In genomic region chr17:76556759-76557367, GRCh38 we compare ENCODE assay signal across 8 cellular contexts. TPM values are rescaled to one million over a fixed set of nuclear protein-coding genes. Genes with fewer than 3 reads are reported as not detected.
A peak's percentile ranks its signal among the peaks of the same experiment; 100 is the strongest.
DNase-seq lines count a peak whose midpoint lies in the region; ATAC-seq, FAIRE-seq and TF ChIP-seq lines count a peak whose summit lies in the region.

No MANE protein-coding gene starts in this region.

- no peak overlapping the region for H2BK120ac ChIP-seq in H9 (ENCODE audit: low read depth, low read length, poor library complexity, severe bottlenecking)

- H3K4me1 ChIP-seq in H9 (ENCODE audit: insufficient read depth, low read length) (no peaks in the 10 kb centered on the region), OCI-LY1 (ENCODE audit: insufficient read depth, low read length, severe bottlenecking) (peaks cover 35% of the 10 kb centered on the region), GM12878 (ENCODE audit: control insufficient read depth, insufficient read depth, low read length) (peaks cover 9% of the 10 kb centered on the region), kidney (ENCODE audit: control insufficient read depth in 1 of 2, insufficient read depth in 1 of 2, low read depth in 1 of 2, low read length in 2 of 2) (peaks cover 19 to 23% of the 10 kb centered on the region in 2 donors)

- peak; percentile 41 for DNase-seq in Daoy (ENCODE audit: low read depth)
- peak; percentile 35 for DNase-seq in H9
- no peak for DNase-seq in GM12878 (ENCODE audit: low read depth, low spot score)
- DNase-seq in kidney, result no peak
- no peak for DNase-seq in NCI-H82 (lab: John Stamatoyannopoulos, UW)

- H3K36me3 ChIP-seq in OCI-LY1 (ENCODE audit: insufficient read depth, low read length) (peaks cover 36% of the 10 kb centered on the region), GM12878 (ENCODE audit: control insufficient read depth in 2 of 2, insufficient read depth in 2 of 2, low read length in 1 of 2) (peaks cover 0 to 8% of the 10 kb centered on the region in 2 experiments; a peak in 2 of 4 replicates), kidney (ENCODE audit: control insufficient read depth in 1 of 2, insufficient read depth in 2 of 2, low read length in 2 of 2) (peaks cover 2 to 12% of the 10 kb centered on the region in 2 donors)

- H3K9me2 ChIP-seq in OCI-LY1 (ENCODE audit: low read depth, low read length), result no peaks in the 10 kb centered on the region

- H4K91ac ChIP-seq in H9 (ENCODE audit: insufficient read length, low read depth, low read length), result no peak overlapping the region

- CTCF ChIA-PET in GM12878 (lab: Yijun Ruan, JAX), result interaction anchor here (0.7 to 7.9 kb wide), 11 partner anchors 10 to 124 kb away, joined by 3 to 146 read pairs (median 17); partner anchors contain the start of gene AANAT

- POLR2A ChIA-PET in GM12878 (lab: Charles Lee), result interaction anchor here (0.5 to 2.9 kb wide), 6 partner anchors 8 to 204 kb away, joined by 3 to 13 read pairs (median 3); no protein-coding TSS in a partner anchor

- peaks cover 6% of the 10 kb centered on the region for H3K23me2 ChIP-seq in H9 (ENCODE audit: insufficient read length, low read depth, low read length, poor library complexity, severe bottlenecking)

- H2AK5ac ChIP-seq in H9 (ENCODE audit: insufficient read length, low read length), result no peak overlapping the region

- peak overlapping the region; percentile 91 for H3K4me3 ChIP-seq in OCI-LY1 (ENCODE audit: low read depth, low read length, poor library complexity, severe bottlenecking)
- peak overlapping the region; percentile 74 for H3K4me3 ChIP-seq in GM12878
- H3K4me3 ChIP-seq in kidney (ENCODE audit: low read length in 2 of 2), result peak overlapping the region; percentile 83 to 95

- peak overlapping the region; percentile 30; the same call in 1 of the 2 replicates for H3K14ac ChIP-seq in H9 (ENCODE audit: insufficient read depth, low read length)

- no peak overlapping the region for H2BK12ac ChIP-seq in H9 (ENCODE audit: insufficient read length, low read depth, low read length)

- H3K79me2 ChIP-seq in H9 (ENCODE audit: insufficient read depth, low read length) (peaks cover 33% of the 10 kb centered on the region), OCI-LY1 (ENCODE audit: insufficient read depth, low read length) (peaks cover 33% of the 10 kb centered on the region), GM12878 (ENCODE audit: control insufficient read depth, insufficient read depth, low read length) (peaks cover 54% of the 10 kb centered on the region)

- intact Hi-C loops in GM12878 (cut with micrococcal nuclease; ENCODE audit: unreplicated experiment) (no loop called here), kidney (cut with DNase I) (no loop called here)

- in situ Hi-C loops in GM12878 (cut with MboI), result no loop called here

- H3K4me1 Mint-ChIP-seq in H9, result peaks cover 28 to 43% of the 10 kb centered on the region in 2 experiments
- H3K4me1 Mint-ChIP-seq in stimulated activated naive CD8-positive, alpha-beta T cell treated with anti-CD3 and anti-CD28 coated beads, Interleukin-15, Interleukin-2, amounts not matched to agents 100 ng/mL and 50 ng/mL, for 24 hours (ENCODE audit: low read depth), result peaks cover 51% of the 10 kb centered on the region

- H4K20me1 ChIP-seq in H9 (ENCODE audit: control insufficient read depth, insufficient read depth, insufficient read length), result no peaks in the 10 kb centered on the region
- no peaks in the 10 kb centered on the region for H4K20me1 ChIP-seq in OCI-LY1 (ENCODE audit: insufficient read depth, low read length)
- peaks cover under 1% of the 10 kb centered on the region; the same call in 1 of the 2 replicates for H4K20me1 ChIP-seq in GM12878 (ENCODE audit: control insufficient read depth, insufficient read depth)

- TF ChIP-seq EP300 in GM12878 (IDR thresholded peaks at IDR 0.05; ENCODE audit: borderline replicate concordance in 1 of 2, control insufficient read depth in 1 of 2, low read depth in 2 of 2, low read length in 2 of 2), result no peak

- no peak for TF ChIP-seq RAD21 in GM12878 (IDR thresholded peaks at IDR 0.05; ENCODE audit: insufficient read depth, low read depth, low read length)

- H3F3A ChIP-seq in OCI-LY1 (ENCODE audit: insufficient read depth, low read length), result no peaks in the 10 kb centered on the region

- no peaks in the 10 kb centered on the region; a peak in 1 of 5 replicates for H3K9me3 Mint-ChIP-seq in H9
- no peaks in the 10 kb centered on the region for H3K9me3 Mint-ChIP-seq in stimulated activated naive CD8-positive, alpha-beta T cell treated with anti-CD3 and anti-CD28 coated beads, Interleukin-15, Interleukin-2, amounts not matched to agents 100 ng/mL and 50 ng/mL, for 24 hours

- H3K9ac ChIP-seq in H9 (ENCODE audit: extremely low read depth, insufficient read length, low read length) (peak overlapping the region; percentile 33), OCI-LY1 (ENCODE audit: low read length) (peak overlapping the region; percentile 97), GM12878 (ENCODE audit: control insufficient read depth, insufficient read depth, low read length) (peak overlapping the region; percentile 99), kidney (ENCODE audit: low read length in 2 of 2) (peak overlapping the region; percentile 72 to 97)

- H4K5ac ChIP-seq in H9 (ENCODE audit: insufficient read length, low read depth, low read length), result no peak overlapping the region

- H3K18ac ChIP-seq in H9 (ENCODE audit: insufficient read length, low read depth, low read length), result no peak overlapping the region

- H3K4ac ChIP-seq in H9 (ENCODE audit: low read depth, low read length), result no peak overlapping the region

- SMC1A ChIA-PET in GM12878 (lab: Charles Lee; ENCODE audit: uncharacterized antibody, unreplicated experiment), result interaction anchor here (0.7 to 7.2 kb wide), 11 partner anchors 8 to 203 kb away, joined by 3 to 87 read pairs (median 4); partner anchors contain the start of gene PRPSAP1

- H4K8ac ChIP-seq in H9 (replicated peaks; ENCODE audit: insufficient read length, low read depth, low read length), result no peak overlapping the region

- FAIRE-seq in GM12878 (lab: Jason Lieb, UNC) (no peak), kidney (lab: Jason Lieb, UNC) (no peak)

- ATAC-seq in GM12878 (peak; percentile 8), HG02623 (IDR thresholded peaks at IDR 0.05; ENCODE audit: unreplicated experiment) (no peak)

- TF ChIP-seq CTCF in H9 (conservative IDR thresholded peaks at IDR 0.05), result no peak
- no peak for TF ChIP-seq CTCF in OCI-LY1 (IDR thresholded peaks at IDR 0.05; ENCODE audit: low read length)
- TF ChIP-seq CTCF in GM12878 (IDR thresholded peaks at IDR 0.05 in 2 of 3, conservative IDR thresholded peaks at IDR 0.05 in 1 of 3; ENCODE audit: control insufficient read depth in 2 of 3, extremely low read depth in 1 of 3, insufficient read depth in 1 of 3, low read depth in 3 of 3, low read length in 3 of 3), result no peak
- TF ChIP-seq CTCF in kidney (IDR thresholded peaks at IDR 0.05; ENCODE audit: borderline replicate concordance, extremely low read depth, insufficient read depth), result no peak

- no peak for TF ChIP-seq POLR2A in GM12878 (IDR thresholded peaks at IDR 0.05; ENCODE audit: low read depth, low read length)

- no peak overlapping the region for H2BK15ac ChIP-seq in H9 (ENCODE audit: low read depth, low read length)

- no peaks in the 10 kb centered on the region for H3K9me3 ChIP-seq in H9 (ENCODE audit: control insufficient read depth, low read depth, low read length)
- H3K9me3 ChIP-seq in OCI-LY1 (ENCODE audit: low read length), result no peaks in the 10 kb centered on the region
- no peaks in the 10 kb centered on the region for H3K9me3 ChIP-seq in GM12878 (replicated peaks; ENCODE audit: control insufficient read depth, insufficient read depth, low read length)
- H3K9me3 ChIP-seq in kidney (ENCODE audit: control insufficient read depth in 1 of 2, low read length in 2 of 2), result no peaks in the 10 kb centered on the region

- no peaks in the 10 kb centered on the region; the same call in 1 of the 2 replicates for H3K27me3 Mint-ChIP-seq in H9 (ENCODE audit: low read depth)
- no peaks in the 10 kb centered on the region for H3K27me3 Mint-ChIP-seq in stimulated activated naive CD8-positive, alpha-beta T cell treated with anti-CD3 and anti-CD28 coated beads, Interleukin-15, Interleukin-2, amounts not matched to agents 100 ng/mL and 50 ng/mL, for 24 hours

- no peak overlapping the region for H3K27ac ChIP-seq in H9 (ENCODE audit: insufficient read length, low read depth, low read length)
- peak overlapping the region; percentile 55 for H3K27ac ChIP-seq in OCI-LY1 (ENCODE audit: low read depth, low read length, poor library complexity, severe bottlenecking)
- H3K27ac ChIP-seq in GM12878 (ENCODE audit: control insufficient read depth, insufficient read depth), result peak overlapping the region; percentile 95
- H3K27ac ChIP-seq in kidney (ENCODE audit: low read depth in 2 of 2, low read length in 2 of 2), result peak overlapping the region; percentile 80 to 96

- TSS peak; percentile 68 for BruUV-seq in GM12878 (replicated peaks; lab: Mats Ljungman, UMichigan)

- H3K4me2 ChIP-seq in H9 (ENCODE audit: insufficient read depth, insufficient read length, low read length) (peak overlapping the region; percentile 95), OCI-LY1 (ENCODE audit: low read length) (peak overlapping the region; percentile 87), GM12878 (ENCODE audit: control insufficient read depth, insufficient read depth) (peak overlapping the region; percentile 77)

- peaks cover 2% of the 10 kb centered on the region for H3K79me1 ChIP-seq in H9 (ENCODE audit: insufficient read depth, low read depth, low read length, poor library complexity, severe bottlenecking)

- no peak overlapping the region for H3K56ac ChIP-seq in H9 (ENCODE audit: insufficient read length, low read depth, low read length)

- no peak overlapping the region for H2BK5ac ChIP-seq in H9 (ENCODE audit: insufficient read length, low read length)

- no peak overlapping the region for H2BK20ac ChIP-seq in H9 (ENCODE audit: low read depth, low read length, poor library complexity, severe bottlenecking)

- WGBS in H9 (ENCODE audit: extremely low coverage, insufficient read length, low lambda C conversion rate), result no CpG with 5 or more reads among the region's 31 CpGs
- WGBS in GM12878 (ENCODE audit: insufficient coverage, insufficient replicate concordance, low lambda C conversion rate, missing lambda C conversion rate), result 6% methylated on average over 31 of the region's 31 CpGs

- peak overlapping the region in 2 of 3 experiments; percentile 90 to 98; a peak in 4 of 7 replicates for H3K27ac Mint-ChIP-seq in H9
- peak overlapping the region; percentile 100 for H3K27ac Mint-ChIP-seq in stimulated activated naive CD8-positive, alpha-beta T cell treated with anti-CD3 and anti-CD28 coated beads, Interleukin-15, Interleukin-2, amounts not matched to agents 100 ng/mL and 50 ng/mL, for 24 hours

- H3K27me3 ChIP-seq in H9 (ENCODE audit: insufficient read depth, low read length) (no peaks in the 10 kb centered on the region), OCI-LY1 (ENCODE audit: insufficient read depth, low read length) (no peaks in the 10 kb centered on the region), GM12878 (replicated peaks in 1 of 2; ENCODE audit: control insufficient read depth in 2 of 2, insufficient read depth in 2 of 2, low read length in 1 of 2) (no peaks in the 10 kb centered on the region)

- RAD21 ChIA-PET in GM12878 (lab: Charles Lee; ENCODE audit: unreplicated experiment), result interaction anchor here (0.7 to 4.2 kb wide), 6 partner anchors 29 to 125 kb away, joined by 3 to 33 read pairs (median 12); no protein-coding TSS in a partner anchor

- no peak overlapping the region for H3K23ac ChIP-seq in H9 (ENCODE audit: insufficient read length, low read depth, low read length)

- H3K36me3 Mint-ChIP-seq in H9 (ENCODE audit: insufficient read depth in 1 of 3, low read depth in 3 of 3), result peaks cover 28 to 43% (median 35%) of the 10 kb centered on the region in 3 experiments
- peaks cover 44% of the 10 kb centered on the region for H3K36me3 Mint-ChIP-seq in stimulated activated naive CD8-positive, alpha-beta T cell treated with anti-CD3 and anti-CD28 coated beads, Interleukin-15, Interleukin-2, amounts not matched to agents 100 ng/mL and 50 ng/mL, for 24 hours (ENCODE audit: low read depth)

- H3T11ph ChIP-seq in H9 (ENCODE audit: low read length), result no peak overlapping the region

- no peak overlapping the region for H2AFZ ChIP-seq in H9 (ENCODE audit: low read length)
- peak overlapping the region; percentile 91 for H2AFZ ChIP-seq in OCI-LY1 (ENCODE audit: low read length)
- H2AFZ ChIP-seq in GM12878 (ENCODE audit: control insufficient read depth, low read depth, low read length), result peak overlapping the region; percentile 97

- peak overlapping the region; percentile 97 to 98 for H3K4me3 Mint-ChIP-seq in H9
- H3K4me3 Mint-ChIP-seq in stimulated activated naive CD8-positive, alpha-beta T cell treated with anti-CD3 and anti-CD28 coated beads, Interleukin-15, Interleukin-2, amounts not matched to agents 100 ng/mL and 50 ng/mL, for 24 hours, result peak overlapping the region; percentile 100

RNA-seq across cellular contexts. Expression of gene PRCD, which starts 17.0 kb away (rescaled TPM):
- 0.51 TPM in 1 of 2 replicates, not detected in the other for total RNA-seq in Daoy (2014; rRNA removed; shearing (Covaris generic))
- 0.42 and 0.46 TPM in 2 replicates for total RNA-seq in H9 (2021)
- total RNA-seq in GM12878 (2013; cell fraction: nucleolus; rRNA removed), result 2.4 TPM in 2 replicates
- total RNA-seq in GM12878 (2014; rRNA removed), result 0.44 TPM in 1 of 2 replicates, not detected in the other
- 0.18 TPM in 1 of 2 replicates, not detected in the other for total RNA-seq in GM12878 (2014; rRNA removed; fragmentation: Illumina TruSeq; extraction: Trizol)
- total RNA-seq in GM12878 (2021), result 0.37 and 0.95 TPM in 2 replicates
- polyA plus RNA-seq in GM12878 (2011; ENCODE audit: low read depth), result not detected
- polyA plus RNA-seq in GM12878 (2011; rRNA removed), result 0.22 and 0.49 TPM in 2 replicates
- 0.24 and 0.48 TPM in 2 replicates for polyA plus RNA-seq in GM12878 (2011; cell fraction: cytosol; rRNA removed)
- 0.50 and 1.4 TPM in 2 replicates for polyA plus RNA-seq in GM12878 (2011; cell fraction: nucleus; rRNA removed)
- 0.45 TPM in 1 of 2 replicates, not detected in the other for polyA plus RNA-seq in GM12878 (2012)
- polyA plus RNA-seq in GM12878 (2014; fragmentation: Illumina TruSeq; extraction: Trizol), result not detected in 2 replicates
- polyA plus RNA-seq in GM12878 (2014; fragmentation: Nextera tagmentation; extraction: Ambion mirVana), result under 1 TPM in 1 of 2 experiments, not detected in 1; 0.31 TPM
- 0.51 TPM in 1 of 2 replicates, not detected in the other for polyA plus RNA-seq in GM12878 (2014; rRNA removed)
- under 1 TPM; 0.37 to 0.55 TPM for polyA plus RNA-seq in GM12878 (2016; fragmentation: Nextera tagmentation; extraction: Ambion mirVana)
- polyA minus RNA-seq in GM12878 (2011; rRNA and poly(A)+ RNA removed), result not detected in 2 replicates
- polyA minus RNA-seq in GM12878 (2011; cell fraction: cytosol; rRNA and poly(A)+ RNA removed), result not detected in 2 replicates
- not detected in 2 replicates for polyA minus RNA-seq in GM12878 (2011; cell fraction: nucleus; rRNA and poly(A)+ RNA removed)
- 2.2 TPM for total RNA-seq in kidney
- polyA plus RNA-seq in kidney (ENCODE audit: insufficient read depth, low read depth, low replicate concordance), result not detected

RNA-seq across cellular contexts. Expression of gene CYGB, which starts 19.4 kb away (rescaled TPM):
- total RNA-seq in Daoy (2014; rRNA removed; shearing (Covaris generic)), result 8.3 and 16.0 TPM in 2 replicates
- total RNA-seq in H9 (2021) (2.4 and 2.8 TPM in 2 replicates), GM12878 (2014; rRNA removed) (0.34 TPM in 1 of 2 replicates, not detected in the other), GM12878 (2014; rRNA removed; fragmentation: Illumina TruSeq; extraction: Trizol) (not detected in 2 replicates), GM12878 (2021) (not detected in 2 replicates), kidney (12.6 TPM)
- not detected in 2 replicates for total RNA-seq in GM12878 (2013; cell fraction: nucleolus; rRNA removed)
- polyA plus RNA-seq in GM12878 (2011; ENCODE audit: low read depth), result not detected
- polyA plus RNA-seq in GM12878 (2011; rRNA removed) (not detected in 2 replicates), GM12878 (2014; fragmentation: Illumina TruSeq; extraction: Trizol) (not detected in 2 replicates), GM12878 (2014; fragmentation: Nextera tagmentation; extraction: Ambion mirVana) (not detected), GM12878 (2014; rRNA removed) (not detected in 2 replicates), GM12878 (2016; fragmentation: Nextera tagmentation; extraction: Ambion mirVana) (not detected), kidney (ENCODE audit: insufficient read depth, low read depth, low replicate concordance) (6.7 TPM)
- polyA plus RNA-seq in GM12878 (2011; cell fraction: cytosol; rRNA removed), result 0.09 TPM in 1 of 2 replicates, not detected in the other
- 0.25 TPM in 1 of 2 replicates, not detected in the other for polyA plus RNA-seq in GM12878 (2011; cell fraction: nucleus; rRNA removed)
- not detected in 2 replicates for polyA plus RNA-seq in GM12878 (2012)
- 0.31 TPM in 1 of 2 replicates, not detected in the other for polyA minus RNA-seq in GM12878 (2011; rRNA and poly(A)+ RNA removed)
- polyA minus RNA-seq in GM12878 (2011; cell fraction: cytosol; rRNA and poly(A)+ RNA removed), result not detected in 2 replicates
- not detected in 2 replicates for polyA minus RNA-seq in GM12878 (2011; cell fraction: nucleus; rRNA and poly(A)+ RNA removed)

RNA-seq across cellular contexts. Expression of gene ST6GALNAC2, which starts 28.8 kb away (rescaled TPM):
- 0.24 and 0.40 TPM in 2 replicates for total RNA-seq in Daoy (2014; rRNA removed; shearing (Covaris generic))
- total RNA-seq in H9 (2021) (0.37 and 0.46 TPM in 2 replicates), GM12878 (2014; rRNA removed) (0.23 TPM in 1 of 2 replicates, not detected in the other), GM12878 (2014; rRNA removed; fragmentation: Illumina TruSeq; extraction: Trizol) (not detected in 2 replicates), GM12878 (2021) (0.13 and 0.41 TPM in 2 replicates), kidney (28.6 TPM)
- total RNA-seq in GM12878 (2013; cell fraction: nucleolus; rRNA removed), result not detected in 2 replicates
- polyA plus RNA-seq in GM12878 (2011; ENCODE audit: low read depth), result 0.12 TPM
- polyA plus RNA-seq in GM12878 (2011; rRNA removed) (0.08 and 0.17 TPM in 2 replicates), GM12878 (2014; fragmentation: Illumina TruSeq; extraction: Trizol) (not detected in 2 replicates), GM12878 (2014; fragmentation: Nextera tagmentation; extraction: Ambion mirVana) (not detected), GM12878 (2014; rRNA removed) (0.18 TPM in 1 of 2 replicates, not detected in the other), GM12878 (2016; fragmentation: Nextera tagmentation; extraction: Ambion mirVana) (under 1 TPM in 1 of 2 experiments, not detected in 1; 0.24 TPM), kidney (ENCODE audit: insufficient read depth, low read depth, low replicate concordance) (6.5 TPM)
- polyA plus RNA-seq in GM12878 (2011; cell fraction: cytosol; rRNA removed), result 0.06 and 0.12 TPM in 2 replicates
- polyA plus RNA-seq in GM12878 (2011; cell fraction: nucleus; rRNA removed), result 0.15 and 1.2 TPM in 2 replicates
- 0.28 TPM in 1 of 2 replicates, not detected in the other for polyA plus RNA-seq in GM12878 (2012)
- polyA minus RNA-seq in GM12878 (2011; rRNA and poly(A)+ RNA removed), result not detected in 2 replicates
- not detected in 2 replicates for polyA minus RNA-seq in GM12878 (2011; cell fraction: cytosol; rRNA and poly(A)+ RNA removed)
- not detected in 2 replicates for polyA minus RNA-seq in GM12878 (2011; cell fraction: nucleus; rRNA and poly(A)+ RNA removed)

RNA-seq across cellular contexts. Expression of gene RHBDF2, which starts 55.6 kb away (rescaled TPM):
- 26.6 and 35.5 TPM in 2 replicates for total RNA-seq in Daoy (2014; rRNA removed; shearing (Covaris generic))
- total RNA-seq in H9 (2021) (17.1 and 19.7 TPM in 2 replicates), GM12878 (2014; rRNA removed) (22.5 and 31.1 TPM in 2 replicates), GM12878 (2014; rRNA removed; fragmentation: Illumina TruSeq; extraction: Trizol) (10.9 and 12.2 TPM in 2 replicates), GM12878 (2021) (30.5 and 43.0 TPM in 2 replicates), kidney (58.6 TPM)
- total RNA-seq in GM12878 (2013; cell fraction: nucleolus; rRNA removed), result 130 and 159 TPM in 2 replicates
- 10.0 TPM for polyA plus RNA-seq in GM12878 (2011; ENCODE audit: low read depth)
- polyA plus RNA-seq in GM12878 (2011; rRNA removed) (2.0 and 6.5 TPM in 2 replicates), GM12878 (2014; fragmentation: Illumina TruSeq; extraction: Trizol) (3.7 and 12.9 TPM in 2 replicates), GM12878 (2014; fragmentation: Nextera tagmentation; extraction: Ambion mirVana) (1 to 10 TPM in 1 of 2 experiments, under 1 TPM in 1; 0.97 to 1.1 TPM), GM12878 (2014; rRNA removed) (38.3 and 42.4 TPM in 2 replicates), GM12878 (2016; fragmentation: Nextera tagmentation; extraction: Ambion mirVana) (10 to 100 TPM; 24.5 to 26.4 TPM), kidney (ENCODE audit: insufficient read depth, low read depth, low replicate concordance) (6.8 TPM)
- 7.1 and 8.0 TPM in 2 replicates for polyA plus RNA-seq in GM12878 (2011; cell fraction: cytosol; rRNA removed)
- 52.8 and 56.2 TPM in 2 replicates for polyA plus RNA-seq in GM12878 (2011; cell fraction: nucleus; rRNA removed)
- 34.5 and 40.1 TPM in 2 replicates for polyA plus RNA-seq in GM12878 (2012)
- 7.6 and 15.0 TPM in 2 replicates for polyA minus RNA-seq in GM12878 (2011; rRNA and poly(A)+ RNA removed)
- polyA minus RNA-seq in GM12878 (2011; cell fraction: cytosol; rRNA and poly(A)+ RNA removed), result 7.0 and 7.6 TPM in 2 replicates
- polyA minus RNA-seq in GM12878 (2011; cell fraction: nucleus; rRNA and poly(A)+ RNA removed), result 14.9 and 27.1 TPM in 2 replicates

Comparison
In these comparisons a context has a peak if more than half of its experiments do, and no peak if none do; other contexts are left out.
1. DNase-seq: peak in Daoy (single experiment) and H9 (single experiment); none in GM12878 (single experiment), kidney (single experiment) and NCI-H82 (single experiment).
2. H3K9ac ChIP-seq: peak in every context shown above with its lines; median percentile 99 in GM12878; 97 in OCI-LY1; 84 in kidney; 33 in H9.
3. RNA of gene ST6GALNAC2, which starts 28.8 kb away (total RNA-seq): 28.6 TPM in kidney (single experiment); 0.37 to 0.46 TPM in H9, 0.24 to 0.40 TPM in Daoy and 0.13 to 0.41 TPM in GM12878; every median in the first group is over 10 times any median in the second.
4. Peak in every context shown above with its lines, with median percentiles within 50 percentile points of each other: H3K4me2 ChIP-seq and H3K4me3 ChIP-seq.